ENCODE assay signal across 1 cellular context in the genomic region with DNA sequence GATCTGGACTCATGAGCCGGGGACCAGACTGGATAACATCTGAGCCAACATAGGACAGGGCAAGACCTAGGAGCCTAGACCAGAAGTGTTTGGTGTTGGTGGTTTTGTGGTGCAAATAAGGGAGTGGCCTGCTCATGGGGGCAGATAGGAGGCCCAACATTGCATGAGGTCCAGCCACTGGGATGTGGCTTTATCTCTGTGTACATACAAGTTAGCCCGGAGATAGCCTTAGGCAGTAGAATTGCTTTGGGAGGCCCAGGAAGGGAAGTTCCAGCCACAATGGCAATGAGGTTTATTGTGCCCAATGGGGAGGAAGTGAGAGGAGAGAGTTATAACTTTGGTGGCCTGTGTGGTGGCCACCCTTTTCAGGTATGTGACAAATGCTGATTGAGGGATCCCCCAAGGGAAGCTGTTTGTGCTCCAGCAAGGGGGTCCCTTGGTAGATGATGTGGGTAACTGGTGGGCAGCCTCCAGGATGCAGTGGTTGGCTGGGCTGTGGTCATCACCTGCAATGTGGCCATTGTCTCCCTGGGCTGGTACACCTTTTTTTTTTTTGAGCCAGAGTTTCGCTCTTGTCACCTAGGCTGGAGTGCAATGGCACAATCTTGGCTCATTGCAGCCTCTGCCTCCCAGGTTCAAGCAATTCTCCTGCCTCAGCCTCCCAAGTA.
A peak's percentile ranks its signal among the peaks of the same experiment; 100 is the strongest.
TF ChIP-seq lines count a peak whose summit lies in the region.

No MANE protein-coding gene starts in this region.

TF ChIP-seq in K562, 482 proteins besides CTCF, POLR2A, EP300 and RAD21 (continued from another document and continues in another):
- TF ChIP-seq HINFP (tag; conservative IDR thresholded peaks at IDR 0.05; ENCODE audit: low read depth), result no peak
- no peak for TF ChIP-seq SMC3 (conservative IDR thresholded peaks at IDR 0.05; ENCODE audit: insufficient read depth, low read depth, low read length)
- TF ChIP-seq ZNF830 (CRISPR knock-in tag; IDR thresholded peaks at IDR 0.05), result no peak
- TF ChIP-seq, protein P1, sequence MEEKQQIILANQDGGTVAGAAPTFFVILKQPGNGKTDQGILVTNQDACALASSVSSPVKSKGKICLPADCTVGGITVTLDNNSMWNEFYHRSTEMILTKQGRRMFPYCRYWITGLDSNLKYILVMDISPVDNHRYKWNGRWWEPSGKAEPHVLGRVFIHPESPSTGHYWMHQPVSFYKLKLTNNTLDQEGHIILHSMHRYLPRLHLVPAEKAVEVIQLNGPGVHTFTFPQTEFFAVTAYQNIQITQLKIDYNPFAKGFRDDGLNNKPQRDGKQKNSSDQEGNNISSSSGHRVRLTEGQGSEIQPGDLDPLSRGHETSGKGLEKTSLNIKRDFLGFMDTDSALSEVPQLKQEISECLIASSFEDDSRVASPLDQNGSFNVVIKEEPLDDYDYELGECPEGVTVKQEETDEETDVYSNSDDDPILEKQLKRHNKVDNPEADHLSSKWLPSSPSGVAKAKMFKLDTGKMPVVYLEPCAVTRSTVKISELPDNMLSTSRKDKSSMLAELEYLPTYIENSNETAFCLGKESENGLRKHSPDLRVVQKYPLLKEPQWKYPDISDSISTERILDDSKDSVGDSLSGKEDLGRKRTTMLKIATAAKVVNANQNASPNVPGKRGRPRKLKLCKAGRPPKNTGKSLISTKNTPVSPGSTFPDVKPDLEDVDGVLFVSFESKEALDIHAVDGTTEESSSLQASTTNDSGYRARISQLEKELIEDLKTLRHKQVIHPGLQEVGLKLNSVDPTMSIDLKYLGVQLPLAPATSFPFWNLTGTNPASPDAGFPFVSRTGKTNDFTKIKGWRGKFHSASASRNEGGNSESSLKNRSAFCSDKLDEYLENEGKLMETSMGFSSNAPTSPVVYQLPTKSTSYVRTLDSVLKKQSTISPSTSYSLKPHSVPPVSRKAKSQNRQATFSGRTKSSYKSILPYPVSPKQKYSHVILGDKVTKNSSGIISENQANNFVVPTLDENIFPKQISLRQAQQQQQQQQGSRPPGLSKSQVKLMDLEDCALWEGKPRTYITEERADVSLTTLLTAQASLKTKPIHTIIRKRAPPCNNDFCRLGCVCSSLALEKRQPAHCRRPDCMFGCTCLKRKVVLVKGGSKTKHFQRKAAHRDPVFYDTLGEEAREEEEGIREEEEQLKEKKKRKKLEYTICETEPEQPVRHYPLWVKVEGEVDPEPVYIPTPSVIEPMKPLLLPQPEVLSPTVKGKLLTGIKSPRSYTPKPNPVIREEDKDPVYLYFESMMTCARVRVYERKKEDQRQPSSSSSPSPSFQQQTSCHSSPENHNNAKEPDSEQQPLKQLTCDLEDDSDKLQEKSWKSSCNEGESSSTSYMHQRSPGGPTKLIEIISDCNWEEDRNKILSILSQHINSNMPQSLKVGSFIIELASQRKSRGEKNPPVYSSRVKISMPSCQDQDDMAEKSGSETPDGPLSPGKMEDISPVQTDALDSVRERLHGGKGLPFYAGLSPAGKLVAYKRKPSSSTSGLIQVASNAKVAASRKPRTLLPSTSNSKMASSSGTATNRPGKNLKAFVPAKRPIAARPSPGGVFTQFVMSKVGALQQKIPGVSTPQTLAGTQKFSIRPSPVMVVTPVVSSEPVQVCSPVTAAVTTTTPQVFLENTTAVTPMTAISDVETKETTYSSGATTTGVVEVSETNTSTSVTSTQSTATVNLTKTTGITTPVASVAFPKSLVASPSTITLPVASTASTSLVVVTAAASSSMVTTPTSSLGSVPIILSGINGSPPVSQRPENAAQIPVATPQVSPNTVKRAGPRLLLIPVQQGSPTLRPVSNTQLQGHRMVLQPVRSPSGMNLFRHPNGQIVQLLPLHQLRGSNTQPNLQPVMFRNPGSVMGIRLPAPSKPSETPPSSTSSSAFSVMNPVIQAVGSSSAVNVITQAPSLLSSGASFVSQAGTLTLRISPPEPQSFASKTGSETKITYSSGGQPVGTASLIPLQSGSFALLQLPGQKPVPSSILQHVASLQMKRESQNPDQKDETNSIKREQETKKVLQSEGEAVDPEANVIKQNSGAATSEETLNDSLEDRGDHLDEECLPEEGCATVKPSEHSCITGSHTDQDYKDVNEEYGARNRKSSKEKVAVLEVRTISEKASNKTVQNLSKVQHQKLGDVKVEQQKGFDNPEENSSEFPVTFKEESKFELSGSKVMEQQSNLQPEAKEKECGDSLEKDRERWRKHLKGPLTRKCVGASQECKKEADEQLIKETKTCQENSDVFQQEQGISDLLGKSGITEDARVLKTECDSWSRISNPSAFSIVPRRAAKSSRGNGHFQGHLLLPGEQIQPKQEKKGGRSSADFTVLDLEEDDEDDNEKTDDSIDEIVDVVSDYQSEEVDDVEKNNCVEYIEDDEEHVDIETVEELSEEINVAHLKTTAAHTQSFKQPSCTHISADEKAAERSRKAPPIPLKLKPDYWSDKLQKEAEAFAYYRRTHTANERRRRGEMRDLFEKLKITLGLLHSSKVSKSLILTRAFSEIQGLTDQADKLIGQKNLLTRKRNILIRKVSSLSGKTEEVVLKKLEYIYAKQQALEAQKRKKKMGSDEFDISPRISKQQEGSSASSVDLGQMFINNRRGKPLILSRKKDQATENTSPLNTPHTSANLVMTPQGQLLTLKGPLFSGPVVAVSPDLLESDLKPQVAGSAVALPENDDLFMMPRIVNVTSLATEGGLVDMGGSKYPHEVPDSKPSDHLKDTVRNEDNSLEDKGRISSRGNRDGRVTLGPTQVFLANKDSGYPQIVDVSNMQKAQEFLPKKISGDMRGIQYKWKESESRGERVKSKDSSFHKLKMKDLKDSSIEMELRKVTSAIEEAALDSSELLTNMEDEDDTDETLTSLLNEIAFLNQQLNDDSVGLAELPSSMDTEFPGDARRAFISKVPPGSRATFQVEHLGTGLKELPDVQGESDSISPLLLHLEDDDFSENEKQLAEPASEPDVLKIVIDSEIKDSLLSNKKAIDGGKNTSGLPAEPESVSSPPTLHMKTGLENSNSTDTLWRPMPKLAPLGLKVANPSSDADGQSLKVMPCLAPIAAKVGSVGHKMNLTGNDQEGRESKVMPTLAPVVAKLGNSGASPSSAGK (IDR thresholded peaks at IDR 0.05), result peak; percentile 25; the same call in 1 of the 2 replicates
- TF ChIP-seq ETV5 (CRISPR knock-in tag; IDR thresholded peaks at IDR 0.05; ENCODE audit: low read depth), result peak; percentile 71
- peak; percentile 84 for TF ChIP-seq TEAD4 (IDR thresholded peaks at IDR 0.05; ENCODE audit: low read length)
- no peak for TF ChIP-seq TEAD4 (CRISPR knock-in tag; IDR thresholded peaks at IDR 0.05; ENCODE audit: borderline replicate concordance)
- no peak for TF ChIP-seq ATF1 (CRISPR knock-in tag; IDR thresholded peaks at IDR 0.05)
- no peak for TF ChIP-seq ATF1 (tag; IDR thresholded peaks at IDR 0.05)
- peak; percentile 68 for TF ChIP-seq TAL1 (IDR thresholded peaks at IDR 0.05)
- peak; percentile 85 for TF ChIP-seq ZNF592 (IDR thresholded peaks at IDR 0.05)
- TF ChIP-seq ZNF282 (CRISPR knock-in tag; IDR thresholded peaks at IDR 0.05), result no peak
- TF ChIP-seq ZNF766 (CRISPR knock-in tag; conservative IDR thresholded peaks at IDR 0.05), result peak; percentile 100
- peak; percentile 81 to 86 for TF ChIP-seq TEAD1 (CRISPR knock-in tag; IDR thresholded peaks at IDR 0.05)
- peak; percentile 91 for TF ChIP-seq SOX6 (IDR thresholded peaks at IDR 0.05)
- peak; percentile 73; the same call in 1 of the 2 replicates for TF ChIP-seq MAX (CRISPR knock-in tag; IDR thresholded peaks at IDR 0.05)
- peak; percentile 45; the same call in 1 of the 2 replicates for TF ChIP-seq FOXM1 (IDR thresholded peaks at IDR 0.05; ENCODE audit: low read depth)
- no peak for TF ChIP-seq FOXM1 (CRISPR knock-in tag; IDR thresholded peaks at IDR 0.05; ENCODE audit: low read depth)
- peak; percentile 75 for TF ChIP-seq NCOR1 (IDR thresholded peaks at IDR 0.05)
- TF ChIP-seq, protein P2, sequence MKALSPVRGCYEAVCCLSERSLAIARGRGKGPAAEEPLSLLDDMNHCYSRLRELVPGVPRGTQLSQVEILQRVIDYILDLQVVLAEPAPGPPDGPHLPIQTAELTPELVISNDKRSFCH (CRISPR knock-in tag; IDR thresholded peaks at IDR 0.05), result no peak
- TF ChIP-seq, protein P2 (tag; IDR thresholded peaks at IDR 0.05), result peak; percentile 64; the same call in 1 of the 2 replicates
- peak; percentile 60 to 72 for TF ChIP-seq MAZ (CRISPR knock-in tag; conservative IDR thresholded peaks at IDR 0.05 in 1 of 2, IDR thresholded peaks at IDR 0.05 in 1 of 2)
- peak; percentile 87 for TF ChIP-seq CBFA2T3 (IDR thresholded peaks at IDR 0.05)
- no peak for TF ChIP-seq ERF (CRISPR knock-in tag; IDR thresholded peaks at IDR 0.05)
- TF ChIP-seq FOSL1 (tag; conservative IDR thresholded peaks at IDR 0.05), result peak; percentile 53; the same call in 1 of the 2 replicates
- TF ChIP-seq ZNF175 (CRISPR knock-in tag; IDR thresholded peaks at IDR 0.05; ENCODE audit: low read depth), result 0 out of 2 replicates have a peak, but pooled peaks have one; percentile 13
- peak; percentile 44; the same call in 1 of the 2 replicates for TF ChIP-seq MBD2 (IDR thresholded peaks at IDR 0.05; ENCODE audit: borderline replicate concordance, low read depth)
- TF ChIP-seq SMARCA4 (IDR thresholded peaks at IDR 0.05), result peak; percentile 82
- peak; percentile 63; the same call in 1 of the 2 replicates for TF ChIP-seq DMBX1 (CRISPR knock-in tag; IDR thresholded peaks at IDR 0.05; ENCODE audit: borderline replicate concordance)
- no peak for TF ChIP-seq ZNF232 (CRISPR knock-in tag; IDR thresholded peaks at IDR 0.05)
- TF ChIP-seq TOE1 (IDR thresholded peaks at IDR 0.05; ENCODE audit: borderline replicate concordance), result no peak
- no peak for TF ChIP-seq TOE1 (CRISPR knock-in tag; IDR thresholded peaks at IDR 0.05; ENCODE audit: borderline replicate concordance, low read depth)
- TF ChIP-seq HNRNPUL1 (IDR thresholded peaks at IDR 0.05; ENCODE audit: low read length), result no peak
- TF ChIP-seq, protein P3, sequence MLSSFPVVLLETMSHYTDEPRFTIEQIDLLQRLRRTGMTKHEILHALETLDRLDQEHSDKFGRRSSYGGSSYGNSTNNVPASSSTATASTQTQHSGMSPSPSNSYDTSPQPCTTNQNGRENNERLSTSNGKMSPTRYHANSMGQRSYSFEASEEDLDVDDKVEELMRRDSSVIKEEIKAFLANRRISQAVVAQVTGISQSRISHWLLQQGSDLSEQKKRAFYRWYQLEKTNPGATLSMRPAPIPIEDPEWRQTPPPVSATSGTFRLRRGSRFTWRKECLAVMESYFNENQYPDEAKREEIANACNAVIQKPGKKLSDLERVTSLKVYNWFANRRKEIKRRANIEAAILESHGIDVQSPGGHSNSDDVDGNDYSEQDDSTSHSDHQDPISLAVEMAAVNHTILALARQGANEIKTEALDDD (IDR thresholded peaks at IDR 0.05), result peak; percentile 67; the same call in 1 of the 2 replicates
- peak; percentile 58; the same call in 1 of the 2 replicates for TF ChIP-seq L3MBTL2 (IDR thresholded peaks at IDR 0.05)
- TF ChIP-seq SP1 (CRISPR knock-in tag; IDR thresholded peaks at IDR 0.05), result peak; percentile 52; the same call in 1 of the 2 replicates
- peak; percentile 24; the same call in 1 of the 2 replicates for TF ChIP-seq CREM (IDR thresholded peaks at IDR 0.05; ENCODE audit: low read depth)
- TF ChIP-seq, protein P4, sequence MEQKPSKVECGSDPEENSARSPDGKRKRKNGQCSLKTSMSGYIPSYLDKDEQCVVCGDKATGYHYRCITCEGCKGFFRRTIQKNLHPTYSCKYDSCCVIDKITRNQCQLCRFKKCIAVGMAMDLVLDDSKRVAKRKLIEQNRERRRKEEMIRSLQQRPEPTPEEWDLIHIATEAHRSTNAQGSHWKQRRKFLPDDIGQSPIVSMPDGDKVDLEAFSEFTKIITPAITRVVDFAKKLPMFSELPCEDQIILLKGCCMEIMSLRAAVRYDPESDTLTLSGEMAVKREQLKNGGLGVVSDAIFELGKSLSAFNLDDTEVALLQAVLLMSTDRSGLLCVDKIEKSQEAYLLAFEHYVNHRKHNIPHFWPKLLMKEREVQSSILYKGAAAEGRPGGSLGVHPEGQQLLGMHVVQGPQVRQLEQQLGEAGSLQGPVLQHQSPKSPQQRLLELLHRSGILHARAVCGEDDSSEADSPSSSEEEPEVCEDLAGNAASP (IDR thresholded peaks at IDR 0.05), result no peak
- TF ChIP-seq POLR2AphosphoS5 (IDR thresholded peaks at IDR 0.05; ENCODE audit: control insufficient read depth, insufficient read depth, low read depth, low read length), result peak; percentile 46; the same call in 1 of the 2 replicates
- no peak for TF ChIP-seq EWSR1 (IDR thresholded peaks at IDR 0.05; ENCODE audit: borderline replicate concordance, low read depth, partially characterized antibody)
- TF ChIP-seq ETV1 (tag; conservative IDR thresholded peaks at IDR 0.05; ENCODE audit: low read depth), result peak; percentile 48
